In genomic region chr7:139679731-139680594, GRCh38 we compare ENCODE assay signal across 9 cellular contexts.
A peak's percentile ranks its signal among the peaks of the same experiment; 100 is the strongest.
DNase-seq lines count a peak whose midpoint lies in the region; ATAC-seq and TF ChIP-seq lines count a peak whose summit lies in the region.
"Had no signal": no experiment of that assay in that cellular context is flagged by ENCODE, and none has a peak within 500 bp of the region (broad histone marks: within the 10 kb centered on the region; RNA-seq: fewer than 3 reads in every experiment).

No MANE protein-coding gene starts in this region.

- peaks cover 44% of the 10 kb centered on the region for H3K4me1 Mint-ChIP-seq in Calu3 (ENCODE audit: low read depth, unreplicated experiment)
- peaks cover 52% of the 10 kb centered on the region for H3K4me1 Mint-ChIP-seq in activated CD4-positive, alpha-beta memory T cell treated with anti-CD3 and anti-CD28 coated beads for 36 hours (ENCODE audit: low read depth)

- ATAC-seq in HG03135 (IDR thresholded peaks at IDR 0.05; ENCODE audit: unreplicated experiment) (no peak), GM18870 (IDR thresholded peaks at IDR 0.05; ENCODE audit: unreplicated experiment) (no peak)

- peak overlapping the region; percentile 59 for H3K4me3 Mint-ChIP-seq in Calu3 (ENCODE audit: low read depth, unreplicated experiment)
- no peak overlapping the region for H3K4me3 Mint-ChIP-seq in activated CD4-positive, alpha-beta memory T cell treated with anti-CD3 and anti-CD28 coated beads for 36 hours

- H3K9me3 ChIP-seq in osteoblast (ENCODE audit: low read depth, low read length) (no peaks in the 10 kb centered on the region), BE2C (no peaks in the 10 kb centered on the region)

- intact Hi-C loops in Calu3 (cut with micrococcal nuclease; ENCODE audit: unreplicated experiment): no loop called here
- intact Hi-C loops in activated CD4-positive, alpha-beta memory T cell treated with anti-CD3 and anti-CD28 coated beads for 36 hours (cut with micrococcal nuclease): loop anchor here (5.0 kb wide), 3 partner anchors 52 to 697 kb away; no protein-coding TSS in a partner anchor

- BruUV-seq in Calu3 (replicated peaks; lab: Mats Ljungman, UMichigan): no TSS peak

- H3K27me3 Mint-ChIP-seq in Calu3 (ENCODE audit: unreplicated experiment): no peaks in the 10 kb centered on the region
- H3K27me3 Mint-ChIP-seq in activated CD4-positive, alpha-beta memory T cell treated with anti-CD3 and anti-CD28 coated beads for 36 hours: no peaks in the 10 kb centered on the region

- H3K4me3 ChIP-seq in fibroblast of the aortic adventitia (ENCODE audit: low read depth, low read length): no peak overlapping the region
- peak overlapping the region; percentile 10 for H3K4me3 ChIP-seq in osteoblast (ENCODE audit: insufficient read depth, low read length)
- no peak overlapping the region for H3K4me3 ChIP-seq in BE2C (ENCODE audit: low read depth, low read length)

- no peaks in the 10 kb centered on the region for H3K36me3 ChIP-seq in osteoblast (ENCODE audit: insufficient read depth, low read length)
- no peaks in the 10 kb centered on the region for H3K36me3 ChIP-seq in BE2C

- peak overlapping the region; percentile 46 for H3K4me2 ChIP-seq in osteoblast (ENCODE audit: insufficient read depth, low read length)

- TF ChIP-seq CTCF in Calu3 (IDR thresholded peaks at IDR 0.05; ENCODE audit: unreplicated experiment) (no peak), fibroblast of the aortic adventitia (IDR thresholded peaks at IDR 0.05; ENCODE audit: insufficient read depth, low read length) (no peak), osteoblast (IDR thresholded peaks at IDR 0.05; ENCODE audit: extremely low read depth, low read depth, low read length) (no peak), BE2C (IDR thresholded peaks at IDR 0.05; ENCODE audit: low read depth, low read length) (no peak)

- H2AFZ ChIP-seq in osteoblast (ENCODE audit: low read length): no peak overlapping the region

- POLR2A ChIA-PET in activated CD4-positive, alpha-beta memory T cell treated with anti-CD3 and anti-CD28 coated beads for 36 hours (lab: Charles Lee): interaction anchor here (0.6 to 1.3 kb wide), 8 partner anchors 7 to 98 kb away, joined by 3 to 8 read pairs (median 4); no protein-coding TSS in a partner anchor

- H3K36me3 Mint-ChIP-seq in Calu3 (ENCODE audit: insufficient read depth, unreplicated experiment): no peaks in the 10 kb centered on the region
- H3K36me3 Mint-ChIP-seq in activated CD4-positive, alpha-beta memory T cell treated with anti-CD3 and anti-CD28 coated beads for 36 hours: peaks cover 11% of the 10 kb centered on the region

- H3K27ac Mint-ChIP-seq in Calu3 (ENCODE audit: unreplicated experiment): peak overlapping the region; percentile 94
- H3K27ac Mint-ChIP-seq in activated CD4-positive, alpha-beta memory T cell treated with anti-CD3 and anti-CD28 coated beads for 36 hours: peak overlapping the region; percentile 94

- CTCF ChIA-PET in Calu3 (lab: Charles Lee): interaction anchor here (1.0 kb wide), 1 partner anchor 10 kb away, joined by 3 read pairs; no protein-coding TSS in a partner anchor
- CTCF ChIA-PET in activated CD4-positive, alpha-beta memory T cell treated with anti-CD3 and anti-CD28 coated beads for 36 hours (lab: Charles Lee): interaction anchor here (3.3 kb wide), 1 partner anchor 33 kb away, joined by 18 read pairs; no protein-coding TSS in a partner anchor

- peak; percentile 37 for DNase-seq in Calu3
- DNase-seq in activated CD4-positive, alpha-beta memory T cell treated with anti-CD3 and anti-CD28 coated beads for 36 hours: no peak
- peak; percentile 30 for DNase-seq in fibroblast of the aortic adventitia (ENCODE audit: low read depth)
- peak; percentile 77 for DNase-seq in osteoblast (ENCODE audit: insufficient read length, low spot score, missing footprints)
- no peak for DNase-seq in A172 (ENCODE audit: low spot score)
- DNase-seq in BE2C: no peak
- DNase-seq: NCI-H748 treated with DMSO at 0.1 percent for 48 hours had no signal

- no peaks in the 10 kb centered on the region for H3K9me3 Mint-ChIP-seq in Calu3 (ENCODE audit: low read depth, unreplicated experiment)
- H3K9me3 Mint-ChIP-seq in activated CD4-positive, alpha-beta memory T cell treated with anti-CD3 and anti-CD28 coated beads for 36 hours: no peaks in the 10 kb centered on the region

- no peaks in the 10 kb centered on the region for H4K20me1 ChIP-seq in osteoblast (ENCODE audit: insufficient read depth, low read length)

- H3K27ac ChIP-seq in osteoblast (ENCODE audit: low read depth, low read length): peak overlapping the region; percentile 99

- H3K27me3 ChIP-seq in osteoblast (ENCODE audit: insufficient read depth, low read length): no peaks in the 10 kb centered on the region
- H3K27me3 ChIP-seq in BE2C: no peaks in the 10 kb centered on the region

- H3K4me1 ChIP-seq in osteoblast (ENCODE audit: insufficient read depth, low read length): peaks cover 65% of the 10 kb centered on the region
- 0 out of 2 replicates have a peak, but pooled peaks cover under 1% of the 10 kb centered on the region for H3K4me1 ChIP-seq in BE2C

- H3K79me2 ChIP-seq in osteoblast (ENCODE audit: insufficient read depth, low read length): peaks cover 36% of the 10 kb centered on the region

Comparison
In these comparisons a context has a peak if more than half of its experiments do, and no peak if none do; other contexts are left out.
1. DNase-seq: peak in Calu3 (single experiment), fibroblast of the aortic adventitia (single experiment) and osteoblast (single experiment); none in activated CD4-positive, alpha-beta memory T cell treated with anti-CD3 and anti-CD28 coated beads for 36 hours (single experiment), A172 (single experiment) and BE2C (single experiment).